ENCODE assay signal across 14 cellular contexts in genomic region chr2:117820444-117820843, GRCh38. TPM values are rescaled to one million over a fixed set of nuclear protein-coding genes. Genes with fewer than 3 reads are reported as not detected.
DNase-seq lines count a peak whose midpoint lies in the region; ATAC-seq and TF ChIP-seq lines count a peak whose summit lies in the region.
"Had no signal": no experiment of that assay in that cellular context is flagged by ENCODE, and none has a peak within 500 bp of the region (broad histone marks: within the 10 kb centered on the region; RNA-seq: fewer than 3 reads in every experiment).

No MANE protein-coding gene starts in this region.

- TF ChIP-seq CTCF in tibial artery (IDR thresholded peaks at IDR 0.05), result no peak

- H3K4me1 ChIP-seq in tibial artery, result peaks cover 0 to 20% (median 6%) of the 10 kb centered on the region in 4 donors

- no peaks in the 10 kb centered on the region for H3K9me3 ChIP-seq in tibial artery

- peaks cover 26% of the 10 kb centered on the region for H3K4me1 Mint-ChIP-seq in activated CD8-positive, alpha-beta memory T cell treated with anti-CD3 and anti-CD28 coated beads, Interleukin-2, amount 10 ng/mL, durations not matched to agents 7 days and 5 days
- peaks cover 24 to 28% of the 10 kb centered on the region in 2 donors for H3K4me1 Mint-ChIP-seq in natural killer cell treated with Interleukin-12 subunit alpha and Interleukin-12 subunit beta and Interleukin-15 and Interleukin-18, amount 100 ng/mL, for 72 hours (ENCODE audit: low read depth in 2 of 2)

- H3K27me3 ChIP-seq in tibial artery, result no peaks in the 10 kb centered on the region
- H3K27me3 ChIP-seq: hepatocyte had no signal

- H3K36me3 Mint-ChIP-seq in activated CD8-positive, alpha-beta memory T cell treated with anti-CD3 and anti-CD28 coated beads, Interleukin-2, amount 10 ng/mL, durations not matched to agents 7 days and 5 days, result peaks cover 58% of the 10 kb centered on the region
- H3K36me3 Mint-ChIP-seq in natural killer cell treated with Interleukin-12 subunit alpha and Interleukin-12 subunit beta and Interleukin-15 and Interleukin-18, amount 100 ng/mL, for 72 hours, result peaks cover 49% of the 10 kb centered on the region

- H3K27me3 Mint-ChIP-seq in activated CD8-positive, alpha-beta memory T cell treated with anti-CD3 and anti-CD28 coated beads, Interleukin-2, amount 10 ng/mL, durations not matched to agents 7 days and 5 days, result no peaks in the 10 kb centered on the region
- no peaks in the 10 kb centered on the region for H3K27me3 Mint-ChIP-seq in natural killer cell treated with Interleukin-12 subunit alpha and Interleukin-12 subunit beta and Interleukin-15 and Interleukin-18, amount 100 ng/mL, for 72 hours

- peak; percentile 33 for ATAC-seq in activated CD8-positive, alpha-beta memory T cell treated with anti-CD3 and anti-CD28 coated beads, Interleukin-2, amount 10 ng/mL, durations not matched to agents 7 days and 5 days
- ATAC-seq in GM21528 (IDR thresholded peaks at IDR 0.05; ENCODE audit: low FRiP score, unreplicated experiment), result peak; percentile 44
- peak; percentile 86 for ATAC-seq in HG03432 (IDR thresholded peaks at IDR 0.05; ENCODE audit: unreplicated experiment)
- peak; percentile 85 to 91 for ATAC-seq in natural killer cell treated with Interleukin-12 subunit alpha and Interleukin-12 subunit beta and Interleukin-15 and Interleukin-18, amount 100 ng/mL, for 72 hours
- ATAC-seq: esophagus mucosa, PC-3 had no signal

- peaks cover 67 to 80% (median 77%) of the 10 kb centered on the region in 3 donors for H3K36me3 ChIP-seq in tibial artery

- CTCF ChIA-PET in activated CD8-positive, alpha-beta memory T cell treated with anti-CD3 and anti-CD28 coated beads, Interleukin-2, amount 10 ng/mL, durations not matched to agents 7 days and 5 days (lab: Charles Lee), result interaction anchor here (2.6 kb wide), 1 partner anchor 183 kb away, joined by 13 read pairs; no protein-coding TSS in a partner anchor

- no peak for DNase-seq in activated CD8-positive, alpha-beta memory T cell treated with anti-CD3 and anti-CD28 coated beads, Interleukin-2, amount 10 ng/mL, durations not matched to agents 7 days and 5 days
- no peak for DNase-seq in activated CD8-positive, alpha-beta memory T cell treated with anti-CD3 and anti-CD28 coated beads for 24 hours
- peak; percentile 65 for DNase-seq in natural killer cell treated with Interleukin-12 subunit alpha and Interleukin-12 subunit beta and Interleukin-15 and Interleukin-18, amount 100 ng/mL, for 72 hours (ENCODE audit: low spot score)
- no peak for DNase-seq in NCI-H1436 treated with DMSO at 0.1 percent for 48 hours (lab: John Stamatoyannopoulos, UW)
- no peak for DNase-seq in tibial artery
- no peak for DNase-seq in AML-193 (lab: John Stamatoyannopoulos, UW)
- DNase-seq: KBM-7, NCI-H2171, PC-3 had no signal

- intact Hi-C loops in tibial artery (cut with DNase I; ENCODE audit: low total_unique reads), result no loop called here

- H3K9me3 Mint-ChIP-seq in activated CD8-positive, alpha-beta memory T cell treated with anti-CD3 and anti-CD28 coated beads, Interleukin-2, amount 10 ng/mL, durations not matched to agents 7 days and 5 days (ENCODE audit: low read depth), result no peaks in the 10 kb centered on the region
- H3K9me3 Mint-ChIP-seq in natural killer cell treated with Interleukin-12 subunit alpha and Interleukin-12 subunit beta and Interleukin-15 and Interleukin-18, amount 100 ng/mL, for 72 hours, result no peaks in the 10 kb centered on the region

- no peak overlapping the region for H3K27ac ChIP-seq in tibial artery
- H3K27ac ChIP-seq: hepatocyte, skin epidermis had no signal

- H3K4me3 Mint-ChIP-seq in activated CD8-positive, alpha-beta memory T cell treated with anti-CD3 and anti-CD28 coated beads, Interleukin-2, amount 10 ng/mL, durations not matched to agents 7 days and 5 days, result no peak overlapping the region
- H3K4me3 Mint-ChIP-seq in natural killer cell treated with Interleukin-12 subunit alpha and Interleukin-12 subunit beta and Interleukin-15 and Interleukin-18, amount 100 ng/mL, for 72 hours, result no peak overlapping the region

- H3K27ac Mint-ChIP-seq in activated CD8-positive, alpha-beta memory T cell treated with anti-CD3 and anti-CD28 coated beads, Interleukin-2, amount 10 ng/mL, durations not matched to agents 7 days and 5 days, result no peak overlapping the region
- H3K27ac Mint-ChIP-seq in natural killer cell treated with Interleukin-12 subunit alpha and Interleukin-12 subunit beta and Interleukin-15 and Interleukin-18, amount 100 ng/mL, for 72 hours, result peak overlapping the region; percentile 9 to 66

- no peak overlapping the region for H3K4me3 ChIP-seq in tibial artery
- H3K4me3 ChIP-seq: hepatocyte, skin epidermis had no signal

RNA-seq across cellular contexts. Expression of gene DDX18, which starts 6.0 kb away (rescaled TPM):
- 10 to 100 TPM; 55.3 to 78.2 TPM for total RNA-seq in activated CD8-positive, alpha-beta memory T cell treated with anti-CD3 and anti-CD28 coated beads, Interleukin-2, amount 10 ng/mL, durations not matched to agents 7 days and 5 days
- total RNA-seq in natural killer cell treated with Interleukin-12 subunit alpha and Interleukin-12 subunit beta and Interleukin-15 and Interleukin-18, amount 100 ng/mL, for 72 hours, result 10 to 100 TPM; 88.9 to 93.4 TPM

Comparison
In these comparisons a context has a peak if more than half of its experiments do, and no peak if none do; other contexts are left out.
1. ATAC-seq: peak in every context shown above with its lines; median percentile 88 in natural killer cell treated with Interleukin-12 subunit alpha and Interleukin-12 subunit beta and Interleukin-15 and Interleukin-18, amount 100 ng/mL, for 72 hours; 86 in HG03432; 44 in GM21528; 33 in activated CD8-positive, alpha-beta memory T cell treated with anti-CD3 and anti-CD28 coated beads, Interleukin-2, amount 10 ng/mL, durations not matched to agents 7 days and 5 days.